1 cellular context compared by ENCODE assay signal in the genomic region with DNA sequence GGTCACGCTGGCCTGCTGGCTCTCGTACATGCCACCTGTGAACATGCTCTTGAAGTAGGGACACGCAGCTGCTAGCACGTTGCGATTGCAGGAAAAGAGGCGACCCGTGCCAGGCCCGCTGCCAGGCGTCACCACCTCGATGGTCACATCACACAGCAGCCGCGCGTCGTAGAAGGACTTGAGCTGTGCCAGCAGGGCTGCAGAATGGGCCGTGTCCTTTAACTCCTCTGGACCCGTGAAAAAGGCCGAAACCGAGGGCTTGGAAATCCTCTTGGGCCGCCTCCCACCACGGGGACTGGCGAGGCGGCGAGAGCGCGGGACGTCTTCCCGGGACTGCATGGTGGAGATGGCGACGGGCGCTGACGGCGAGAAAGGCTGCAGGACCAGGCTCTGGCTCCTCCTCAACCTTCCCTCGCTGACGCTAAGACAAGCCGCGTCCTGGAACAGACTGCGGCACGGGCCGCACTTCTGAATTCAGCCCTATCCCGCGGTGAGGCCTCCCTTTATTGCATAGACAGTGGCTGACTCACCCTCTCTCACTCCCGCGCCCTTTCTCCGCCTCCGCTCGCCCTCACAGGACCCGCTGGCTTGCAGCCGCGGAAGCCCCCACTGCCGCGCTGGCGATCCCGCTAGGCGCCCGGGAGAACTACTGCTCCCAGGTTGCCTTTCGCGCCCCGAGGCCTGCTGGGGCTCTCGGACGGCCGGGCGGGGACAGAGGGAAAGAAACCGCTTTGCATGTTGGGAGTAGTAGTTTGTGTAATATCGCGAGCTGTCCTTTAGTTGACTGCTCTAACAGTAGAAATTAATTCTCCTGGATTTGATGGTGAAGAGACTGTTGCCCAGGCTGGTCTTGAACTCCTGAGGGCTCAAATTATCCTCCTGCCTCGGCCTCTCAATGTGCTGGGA.
A peak's percentile ranks its signal among the peaks of the same experiment; 100 is the strongest.
TF ChIP-seq lines count a peak whose summit lies in the region.

A gene with protein sequence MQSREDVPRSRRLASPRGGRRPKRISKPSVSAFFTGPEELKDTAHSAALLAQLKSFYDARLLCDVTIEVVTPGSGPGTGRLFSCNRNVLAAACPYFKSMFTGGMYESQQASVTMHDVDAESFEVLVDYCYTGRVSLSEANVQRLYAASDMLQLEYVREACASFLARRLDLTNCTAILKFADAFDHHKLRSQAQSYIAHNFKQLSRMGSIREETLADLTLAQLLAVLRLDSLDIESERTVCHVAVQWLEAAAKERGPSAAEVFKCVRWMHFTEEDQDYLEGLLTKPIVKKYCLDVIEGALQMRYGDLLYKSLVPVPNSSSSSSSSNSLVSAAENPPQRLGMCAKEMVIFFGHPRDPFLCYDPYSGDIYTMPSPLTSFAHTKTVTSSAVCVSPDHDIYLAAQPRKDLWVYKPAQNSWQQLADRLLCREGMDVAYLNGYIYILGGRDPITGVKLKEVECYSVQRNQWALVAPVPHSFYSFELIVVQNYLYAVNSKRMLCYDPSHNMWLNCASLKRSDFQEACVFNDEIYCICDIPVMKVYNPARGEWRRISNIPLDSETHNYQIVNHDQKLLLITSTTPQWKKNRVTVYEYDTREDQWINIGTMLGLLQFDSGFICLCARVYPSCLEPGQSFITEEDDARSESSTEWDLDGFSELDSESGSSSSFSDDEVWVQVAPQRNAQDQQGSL (minus strand): TSS at position 651 of the 906 bp plus-strand sequence. CDS start 312 bp downstream, at position 339.

TF ChIP-seq in HepG2, 621 proteins besides CTCF, POLR2A, EP300 and RAD21 (continued from another document):
- TF ChIP-seq, protein P1, sequence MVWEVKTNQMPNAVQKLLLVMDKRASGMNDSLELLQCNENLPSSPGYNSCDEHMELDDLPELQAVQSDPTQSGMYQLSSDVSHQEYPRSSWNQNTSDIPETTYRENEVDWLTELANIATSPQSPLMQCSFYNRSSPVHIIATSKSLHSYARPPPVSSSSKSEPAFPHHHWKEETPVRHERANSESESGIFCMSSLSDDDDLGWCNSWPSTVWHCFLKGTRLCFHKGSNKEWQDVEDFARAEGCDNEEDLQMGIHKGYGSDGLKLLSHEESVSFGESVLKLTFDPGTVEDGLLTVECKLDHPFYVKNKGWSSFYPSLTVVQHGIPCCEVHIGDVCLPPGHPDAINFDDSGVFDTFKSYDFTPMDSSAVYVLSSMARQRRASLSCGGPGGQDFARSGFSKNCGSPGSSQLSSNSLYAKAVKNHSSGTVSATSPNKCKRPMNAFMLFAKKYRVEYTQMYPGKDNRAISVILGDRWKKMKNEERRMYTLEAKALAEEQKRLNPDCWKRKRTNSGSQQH (CRISPR knock-in tag; IDR thresholded peaks at IDR 0.05; ENCODE audit: low read depth): peak; percentile 58; the same call in 1 of the 2 replicates
- TF ChIP-seq ZNF557 (CRISPR knock-in tag; IDR thresholded peaks at IDR 0.05) (no peak), CREB1 (IDR thresholded peaks at IDR 0.05) (peak; percentile 34; the same call in 1 of the 2 replicates), CREB1 (CRISPR knock-in tag; IDR thresholded peaks at IDR 0.05) (peak; percentile 87), ISL2 (CRISPR knock-in tag; IDR thresholded peaks at IDR 0.05) (no peak; the same call in 1 of the 2 replicates), ZSCAN12 (CRISPR knock-in tag; IDR thresholded peaks at IDR 0.05) (no peak), ZNF678 (CRISPR knock-in tag; IDR thresholded peaks at IDR 0.05) (0 out of 2 replicates have a peak, but pooled peaks have one; percentile 90), ZNF761 (CRISPR knock-in tag; conservative IDR thresholded peaks at IDR 0.05) (0 out of 2 replicates have a peak, but pooled peaks have one; percentile 28), NBN (conservative IDR thresholded peaks at IDR 0.05) (no peak), TBX3 (IDR thresholded peaks at IDR 0.05; ENCODE audit: borderline replicate concordance) (no peak), CCDC6 (CRISPR knock-in tag; IDR thresholded peaks at IDR 0.05) (0 out of 2 replicates have a peak, but pooled peaks have one; percentile 46), ZBTB38 (CRISPR knock-in tag; IDR thresholded peaks at IDR 0.05) (peak; percentile 100), KLF12 (CRISPR knock-in tag; IDR thresholded peaks at IDR 0.05; ENCODE audit: borderline replicate concordance) (no peak), ARNT2 (CRISPR knock-in tag; IDR thresholded peaks at IDR 0.05; ENCODE audit: low read depth) (peak; percentile 88)
- TF ChIP-seq, protein P2, sequence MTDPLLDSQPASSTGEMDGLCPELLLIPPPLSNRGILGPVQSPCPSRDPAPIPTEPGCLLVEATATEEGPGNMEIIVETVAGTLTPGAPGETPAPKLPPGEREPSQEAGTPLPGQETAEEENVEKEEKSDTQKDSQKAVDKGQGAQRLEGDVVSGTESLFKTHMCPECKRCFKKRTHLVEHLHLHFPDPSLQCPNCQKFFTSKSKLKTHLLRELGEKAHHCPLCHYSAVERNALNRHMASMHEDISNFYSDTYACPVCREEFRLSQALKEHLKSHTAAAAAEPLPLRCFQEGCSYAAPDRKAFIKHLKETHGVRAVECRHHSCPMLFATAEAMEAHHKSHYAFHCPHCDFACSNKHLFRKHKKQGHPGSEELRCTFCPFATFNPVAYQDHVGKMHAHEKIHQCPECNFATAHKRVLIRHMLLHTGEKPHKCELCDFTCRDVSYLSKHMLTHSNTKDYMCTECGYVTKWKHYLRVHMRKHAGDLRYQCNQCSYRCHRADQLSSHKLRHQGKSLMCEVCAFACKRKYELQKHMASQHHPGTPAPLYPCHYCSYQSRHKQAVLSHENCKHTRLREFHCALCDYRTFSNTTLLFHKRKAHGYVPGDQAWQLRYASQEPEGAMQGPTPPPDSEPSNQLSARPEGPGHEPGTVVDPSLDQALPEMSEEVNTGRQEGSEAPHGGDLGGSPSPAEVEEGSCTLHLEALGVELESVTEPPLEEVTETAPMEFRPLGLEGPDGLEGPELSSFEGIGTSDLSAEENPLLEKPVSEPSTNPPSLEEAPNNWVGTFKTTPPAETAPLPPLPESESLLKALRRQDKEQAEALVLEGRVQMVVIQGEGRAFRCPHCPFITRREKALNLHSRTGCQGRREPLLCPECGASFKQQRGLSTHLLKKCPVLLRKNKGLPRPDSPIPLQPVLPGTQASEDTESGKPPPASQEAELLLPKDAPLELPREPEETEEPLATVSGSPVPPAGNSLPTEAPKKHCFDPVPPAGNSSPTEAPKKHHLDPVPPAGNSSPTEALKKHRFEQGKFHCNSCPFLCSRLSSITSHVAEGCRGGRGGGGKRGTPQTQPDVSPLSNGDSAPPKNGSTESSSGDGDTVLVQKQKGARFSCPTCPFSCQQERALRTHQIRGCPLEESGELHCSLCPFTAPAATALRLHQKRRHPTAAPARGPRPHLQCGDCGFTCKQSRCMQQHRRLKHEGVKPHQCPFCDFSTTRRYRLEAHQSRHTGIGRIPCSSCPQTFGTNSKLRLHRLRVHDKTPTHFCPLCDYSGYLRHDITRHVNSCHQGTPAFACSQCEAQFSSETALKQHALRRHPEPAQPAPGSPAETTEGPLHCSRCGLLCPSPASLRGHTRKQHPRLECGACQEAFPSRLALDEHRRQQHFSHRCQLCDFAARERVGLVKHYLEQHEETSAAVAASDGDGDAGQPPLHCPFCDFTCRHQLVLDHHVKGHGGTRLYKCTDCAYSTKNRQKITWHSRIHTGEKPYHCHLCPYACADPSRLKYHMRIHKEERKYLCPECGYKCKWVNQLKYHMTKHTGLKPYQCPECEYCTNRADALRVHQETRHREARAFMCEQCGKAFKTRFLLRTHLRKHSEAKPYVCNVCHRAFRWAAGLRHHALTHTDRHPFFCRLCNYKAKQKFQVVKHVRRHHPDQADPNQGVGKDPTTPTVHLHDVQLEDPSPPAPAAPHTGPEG (CRISPR knock-in tag; IDR thresholded peaks at IDR 0.05): no peak
